Comparison of ENCODE assay signal across 8 cellular contexts in genomic region chr6:152124432-152125074, GRCh38.
DNase-seq lines count a peak whose midpoint lies in the region; TF ChIP-seq lines count a peak whose summit lies in the region.

No MANE protein-coding gene starts in this region.

- no peak overlapping the region for H3K4me3 ChIP-seq in testis

- 62 to 68% methylated on average over 3 of the region's 3 CpGs for WGBS in testis, 2 donors

- DNase-seq in NCI-H345 treated with DMSO at 0.1 percent for 48 hours (lab: John Stamatoyannopoulos, UW; ENCODE audit: unreplicated experiment) (peak; percentile 3), NCI-H345 (lab: John Stamatoyannopoulos, UW) (no peak), H4 (ENCODE audit: low spot score) (peak; percentile 32), NCI-H1417 treated with DMSO at 0.1 percent for 48 hours (lab: John Stamatoyannopoulos, UW) (peak; percentile 61), astrocyte of the hippocampus (ENCODE audit: low read depth, low spot score) (peak; percentile 68), iPS-NIHi11 (ENCODE audit: low spot score) (peak; percentile 54), testis (no peak), mucosa of gallbladder (ENCODE audit: low spot score) (no peak)

- intact Hi-C loops in testis (cut with DNase I; ENCODE audit: low total_unique reads) = no loop called here

- no peaks in the 10 kb centered on the region for H3K9me3 ChIP-seq in testis

- H3K27me3 ChIP-seq in testis = no peaks in the 10 kb centered on the region

- H3K36me3 ChIP-seq in testis (ENCODE audit: low read depth, missing control alignments) = no peaks in the 10 kb centered on the region

- TF ChIP-seq POLR2A in testis (IDR thresholded peaks at IDR 0.05) = no peak

- peaks cover 5% of the 10 kb centered on the region for H3K4me1 ChIP-seq in testis

- peak; percentile 68 to 79 (median 71) for TF ChIP-seq CTCF in testis (IDR thresholded peaks at IDR 0.05)

- H3K27ac ChIP-seq in testis = no peak overlapping the region

Comparison
In these comparisons a context has a peak if more than half of its experiments do, and no peak if none do; other contexts are left out.
1. DNase-seq: peak in NCI-H345 treated with DMSO at 0.1 percent for 48 hours (single experiment), H4 (single experiment), NCI-H1417 treated with DMSO at 0.1 percent for 48 hours (single experiment), astrocyte of the hippocampus (single experiment) and iPS-NIHi11 (single experiment); none in NCI-H345 (single experiment), testis (single experiment) and mucosa of gallbladder (single experiment).